ENCODE assay signal across 1 cellular context in the genomic region with DNA sequence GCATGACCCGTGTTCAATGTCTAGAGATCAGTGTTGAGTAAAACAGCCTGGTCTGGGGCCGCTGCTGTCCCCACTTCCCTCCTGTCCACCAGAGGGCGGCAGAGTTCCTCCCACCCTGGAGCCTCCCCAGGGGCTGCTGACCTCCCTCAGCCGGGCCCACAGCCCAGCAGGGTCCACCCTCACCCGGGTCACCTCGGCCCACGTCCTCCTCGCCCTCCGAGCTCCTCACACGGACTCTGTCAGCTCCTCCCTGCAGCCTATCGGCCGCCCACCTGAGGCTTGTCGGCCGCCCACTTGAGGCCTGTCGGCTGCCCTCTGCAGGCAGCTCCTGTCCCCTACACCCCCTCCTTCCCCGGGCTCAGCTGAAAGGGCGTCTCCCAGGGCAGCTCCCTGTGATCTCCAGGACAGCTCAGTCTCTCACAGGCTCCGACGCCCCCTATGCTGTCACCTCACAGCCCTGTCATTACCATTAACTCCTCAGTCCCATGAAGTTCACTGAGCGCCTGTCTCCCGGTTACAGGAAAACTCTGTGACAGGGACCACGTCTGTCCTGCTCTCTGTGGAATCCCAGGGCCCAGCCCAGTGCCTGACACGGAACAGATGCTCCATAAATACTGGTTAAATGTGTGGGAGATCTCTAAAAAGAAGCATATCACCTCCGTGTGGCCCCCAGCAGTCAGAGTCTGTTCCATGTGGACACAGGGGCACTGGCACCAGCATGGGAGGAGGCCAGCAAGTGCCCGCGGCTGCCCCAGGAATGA.
TF ChIP-seq lines count a peak whose summit lies in the region.

No MANE protein-coding gene starts in this region.

TF ChIP-seq in endothelial cell of umbilical vein, 7 proteins besides CTCF, POLR2A, EP300 and RAD21:
- no peak for TF ChIP-seq EZH2 (IDR thresholded peaks at IDR 0.05; ENCODE audit: borderline replicate concordance, low read depth, low read length, severe bottlenecking)
